In the genomic region with DNA sequence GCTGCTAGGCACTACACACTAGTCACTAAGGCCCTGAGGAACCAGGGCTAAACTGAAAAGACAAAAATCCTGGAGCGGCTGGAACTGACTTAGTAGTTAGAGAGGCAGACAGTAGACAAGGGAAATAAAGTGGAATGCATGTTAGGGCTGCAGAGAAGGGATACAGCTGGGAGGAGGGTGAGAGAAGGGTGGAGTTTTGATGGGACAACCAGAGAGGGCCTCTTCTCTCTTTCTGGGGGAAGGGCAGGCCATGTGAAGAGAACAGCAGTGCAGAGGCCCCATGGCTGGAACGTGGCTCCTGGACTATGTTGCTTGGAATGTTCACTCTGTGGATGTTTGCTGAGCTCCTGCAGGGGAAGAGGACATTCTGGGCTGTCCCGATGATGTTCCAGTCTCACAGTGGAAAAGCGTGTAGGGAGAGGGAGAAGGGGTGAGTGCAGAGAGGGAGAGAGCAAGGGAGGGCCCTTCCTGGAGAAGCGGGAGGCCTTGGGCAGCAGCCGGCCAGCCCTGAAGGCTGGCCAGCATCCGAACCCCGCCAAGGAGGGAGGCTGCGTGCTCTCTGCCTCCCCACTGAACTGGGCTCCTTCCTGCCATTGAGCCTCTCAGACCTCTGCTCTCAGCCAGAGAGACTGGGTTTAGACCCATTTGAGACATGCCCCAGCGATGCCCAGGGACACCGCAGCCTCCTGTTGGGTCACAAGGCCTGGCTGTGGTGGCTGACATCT, we compare ENCODE assay signal across 1 cellular context.
TF ChIP-seq lines count a peak whose summit lies in the region.

No MANE protein-coding gene starts in this region.

TF ChIP-seq in IMR-90, 13 proteins besides CTCF, POLR2A, EP300 and RAD21:
- TF ChIP-seq NFE2L2 (IDR thresholded peaks at IDR 0.05; ENCODE audit: low read depth, low read length) (no peak), RFX5 (IDR thresholded peaks at IDR 0.05; ENCODE audit: low read depth, low read length) (no peak), BHLHE40 (IDR thresholded peaks at IDR 0.05; ENCODE audit: low read depth, low read length) (no peak), RCOR1 (IDR thresholded peaks at IDR 0.05; ENCODE audit: insufficient replicate concordance, low read length) (no peak), SMC3 (IDR thresholded peaks at IDR 0.05; ENCODE audit: low read depth, low read length) (no peak), MXI1 (IDR thresholded peaks at IDR 0.05; ENCODE audit: borderline replicate concordance, low read depth, low read length) (no peak), CHD1 (IDR thresholded peaks at IDR 0.05; ENCODE audit: low read depth, low read length) (no peak), FOS (IDR thresholded peaks at IDR 0.05; ENCODE audit: low read depth, low read length) (no peak), MAZ (IDR thresholded peaks at IDR 0.05; ENCODE audit: borderline replicate concordance, low read depth, low read length) (no peak), MAFK (IDR thresholded peaks at IDR 0.05; ENCODE audit: low read depth, low read length) (no peak), CEBPB (IDR thresholded peaks at IDR 0.05; ENCODE audit: low read depth, low read length) (no peak)
- TF ChIP-seq, protein P1, sequence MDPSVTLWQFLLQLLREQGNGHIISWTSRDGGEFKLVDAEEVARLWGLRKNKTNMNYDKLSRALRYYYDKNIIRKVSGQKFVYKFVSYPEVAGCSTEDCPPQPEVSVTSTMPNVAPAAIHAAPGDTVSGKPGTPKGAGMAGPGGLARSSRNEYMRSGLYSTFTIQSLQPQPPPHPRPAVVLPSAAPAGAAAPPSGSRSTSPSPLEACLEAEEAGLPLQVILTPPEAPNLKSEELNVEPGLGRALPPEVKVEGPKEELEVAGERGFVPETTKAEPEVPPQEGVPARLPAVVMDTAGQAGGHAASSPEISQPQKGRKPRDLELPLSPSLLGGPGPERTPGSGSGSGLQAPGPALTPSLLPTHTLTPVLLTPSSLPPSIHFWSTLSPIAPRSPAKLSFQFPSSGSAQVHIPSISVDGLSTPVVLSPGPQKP (IDR thresholded peaks at IDR 0.05; ENCODE audit: borderline replicate concordance, low read depth, low read length), result no peak
- TF ChIP-seq, protein P2, sequence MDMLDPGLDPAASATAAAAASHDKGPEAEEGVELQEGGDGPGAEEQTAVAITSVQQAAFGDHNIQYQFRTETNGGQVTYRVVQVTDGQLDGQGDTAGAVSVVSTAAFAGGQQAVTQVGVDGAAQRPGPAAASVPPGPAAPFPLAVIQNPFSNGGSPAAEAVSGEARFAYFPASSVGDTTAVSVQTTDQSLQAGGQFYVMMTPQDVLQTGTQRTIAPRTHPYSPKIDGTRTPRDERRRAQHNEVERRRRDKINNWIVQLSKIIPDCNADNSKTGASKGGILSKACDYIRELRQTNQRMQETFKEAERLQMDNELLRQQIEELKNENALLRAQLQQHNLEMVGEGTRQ (IDR thresholded peaks at IDR 0.05; ENCODE audit: low read depth, low read length), result no peak
